12 cellular contexts compared by ENCODE assay signal in the genomic region with DNA sequence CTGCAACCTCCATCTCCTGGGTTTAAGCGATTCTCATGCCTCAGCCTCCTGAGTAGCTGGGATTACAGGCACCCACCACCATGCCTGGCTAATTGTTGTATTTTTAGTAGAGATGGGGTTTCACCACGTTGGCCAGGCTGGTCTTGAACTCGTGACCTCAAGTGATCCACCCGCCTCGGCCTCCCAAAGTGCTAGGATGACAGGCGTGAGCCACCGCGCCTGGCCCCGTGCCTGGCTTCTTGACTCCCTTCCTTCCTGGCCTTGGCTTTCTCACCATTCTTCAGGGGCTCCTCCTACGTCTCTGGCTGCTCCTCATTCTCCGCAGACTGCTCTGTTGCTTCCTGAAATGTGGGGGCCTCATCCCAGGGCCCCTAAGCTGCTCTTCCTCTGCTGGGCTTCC. TPM values are rescaled to one million over a fixed set of nuclear protein-coding genes. Genes with fewer than 3 reads are reported as not detected.
DNase-seq lines count a peak whose midpoint lies in the region; ATAC-seq and TF ChIP-seq lines count a peak whose summit lies in the region.
"Not testable (repeated sequence)": the region's sequence is repeated elsewhere in the genome, so short reads cannot be mapped to it uniquely, and the experiment has no call there.
"Had no signal": no experiment of that assay in that cellular context is flagged by ENCODE, and none has a peak within 500 bp of the region (broad histone marks: within the 10 kb centered on the region; RNA-seq: fewer than 3 reads in every experiment).

No MANE protein-coding gene starts in this region.

- not testable (repeated sequence) for H3K9me3 ChIP-seq in BLaER1 treated with 17β-estradiol and CSF1 and Interleukin-3, amounts not matched to agents 10 nM and 100 nM (replicated peaks in 1 of 11); gastrocnemius medialis

- H3K9ac ChIP-seq in BLaER1 treated with 17β-estradiol and CSF1 and Interleukin-3, amounts not matched to agents 10 nM and 100 nM: not testable (repeated sequence)

- not testable (repeated sequence) for H3K4me3 ChIP-seq in BLaER1 treated with 17β-estradiol and CSF1 and Interleukin-3, amounts not matched to agents 10 nM and 100 nM
- H3K4me3 ChIP-seq in gastrocnemius medialis: peak overlapping the region in 2 of 4 donors; percentile 26 to 30

- H3K36me3 ChIP-seq in BLaER1 treated with 17β-estradiol and CSF1 and Interleukin-3, amounts not matched to agents 10 nM and 100 nM: not testable (repeated sequence)
- H3K36me3 ChIP-seq in gastrocnemius medialis: peaks cover 0 to 30% of the 10 kb centered on the region in 2 donors

- peak overlapping the region; percentile 15 for H3K27ac Mint-ChIP-seq in dendritic cell treated with granulocyte-macrophage colony-stimulating factor and Interleukin-4, amounts not matched to agents 40 ng/mL and 50 ng/mL, for 4 days
- H3K27ac Mint-ChIP-seq in mesothelial cell of epicardium: peak overlapping the region; percentile 94
- H3K27ac Mint-ChIP-seq in neural crest cell (ENCODE audit: unreplicated experiment): peak overlapping the region; percentile 27

- H3K27me3 Mint-ChIP-seq in dendritic cell treated with granulocyte-macrophage colony-stimulating factor and Interleukin-4, amounts not matched to agents 40 ng/mL and 50 ng/mL, for 4 days: peaks cover 82% of the 10 kb centered on the region
- H3K27me3 Mint-ChIP-seq in mesothelial cell of epicardium (ENCODE audit: low read depth): not testable (repeated sequence)
- H3K27me3 Mint-ChIP-seq in neural crest cell (ENCODE audit: low read depth): peaks cover 31% of the 10 kb centered on the region

- not testable (repeated sequence) for ATAC-seq in Right ventricle myocardium superior (ENCODE audit: poor library complexity); gastrocnemius medialis

- in situ Hi-C loops in gastrocnemius medialis (cut with MboI; ENCODE audit: low sequenced_read_pairs in 4 of 4): not testable (repeated sequence)

- peaks cover 17 to 25% (median 22%) of the 10 kb centered on the region in 11 experiments for H3K27me3 ChIP-seq in BLaER1 treated with 17β-estradiol and CSF1 and Interleukin-3, amounts not matched to agents 10 nM and 100 nM
- H3K27me3 ChIP-seq in gastrocnemius medialis: not testable (repeated sequence)

- H3K9me3 Mint-ChIP-seq in dendritic cell treated with granulocyte-macrophage colony-stimulating factor and Interleukin-4, amounts not matched to agents 40 ng/mL and 50 ng/mL, for 4 days; mesothelial cell of epicardium; neural crest cell: not testable (repeated sequence)

- intact Hi-C loops in dendritic cell treated with granulocyte-macrophage colony-stimulating factor and Interleukin-4, amounts not matched to agents 40 ng/mL and 50 ng/mL, for 4 days (cut with micrococcal nuclease); Right ventricle myocardium superior (cut with DNase I): not testable (repeated sequence)
- intact Hi-C loops in gastrocnemius medialis (cut with DNase I; ENCODE audit: low total_unique reads): loop anchor here (2.0 kb wide), 1 partner anchor 19 kb away; no protein-coding TSS in a partner anchor

- peak overlapping the region in 3 of 11 experiments; percentile 32 to 45 (median 32); a peak in 3 of 22 replicates for H3K27ac ChIP-seq in BLaER1 treated with 17β-estradiol and CSF1 and Interleukin-3, amounts not matched to agents 10 nM and 100 nM
- H3K27ac ChIP-seq in gastrocnemius medialis: peak overlapping the region; percentile 90 to 100 (median 98)

- DNase-seq in Right ventricle myocardium superior (peak; percentile 44), gastrocnemius medialis (peak in 1 of 2 donors; percentile 68)
- not testable (repeated sequence) for DNase-seq in mesothelial cell of epicardium (ENCODE audit: low spot score in 2 of 2, unreplicated experiment in 2 of 2); neural crest cell (ENCODE audit: low read depth, low spot score)

- TF ChIP-seq CTCF in mesothelial cell of epicardium (IDR thresholded peaks at IDR 0.05; ENCODE audit: unreplicated experiment); neural crest cell (conservative IDR thresholded peaks at IDR 0.05); gastrocnemius medialis (IDR thresholded peaks at IDR 0.05 in 4 of 5, conservative IDR thresholded peaks at IDR 0.05 in 1 of 5): not testable (repeated sequence)

- H4K20me1 ChIP-seq in BLaER1 treated with 17β-estradiol and CSF1 and Interleukin-3, amounts not matched to agents 10 nM and 100 nM: not testable (repeated sequence)

- not testable (repeated sequence) for H3K36me3 Mint-ChIP-seq in dendritic cell treated with granulocyte-macrophage colony-stimulating factor and Interleukin-4, amounts not matched to agents 40 ng/mL and 50 ng/mL, for 4 days (ENCODE audit: low read depth); mesothelial cell of epicardium; neural crest cell (ENCODE audit: low read depth)

- peak in 1 of 2 donors; percentile 37 for TF ChIP-seq POLR2A in gastrocnemius medialis (IDR thresholded peaks at IDR 0.05)

- not testable (repeated sequence) for H3K4me3 Mint-ChIP-seq in dendritic cell treated with granulocyte-macrophage colony-stimulating factor and Interleukin-4, amounts not matched to agents 40 ng/mL and 50 ng/mL, for 4 days; neural crest cell
- H3K4me3 Mint-ChIP-seq in mesothelial cell of epicardium: peak overlapping the region; percentile 89

- peaks cover 35 to 71% (median 55%) of the 10 kb centered on the region in 10 experiments for H3K4me1 ChIP-seq in BLaER1 treated with 17β-estradiol and CSF1 and Interleukin-3, amounts not matched to agents 10 nM and 100 nM
- peaks cover 66 to 73% of the 10 kb centered on the region in 2 donors for H3K4me1 ChIP-seq in gastrocnemius medialis

- peaks cover 28% of the 10 kb centered on the region for H3K4me1 Mint-ChIP-seq in dendritic cell treated with granulocyte-macrophage colony-stimulating factor and Interleukin-4, amounts not matched to agents 40 ng/mL and 50 ng/mL, for 4 days (ENCODE audit: low read depth)
- H3K4me1 Mint-ChIP-seq in mesothelial cell of epicardium (peaks cover 86% of the 10 kb centered on the region), neural crest cell (peaks cover 11% of the 10 kb centered on the region)

- peak overlapping the region in 9 of 11 experiments; percentile 11 to 57 (median 32); a peak in 13 of 22 replicates for H3K4me2 ChIP-seq in BLaER1 treated with 17β-estradiol and CSF1 and Interleukin-3, amounts not matched to agents 10 nM and 100 nM

RNA-seq across cellular contexts. Expression of a gene that starts 5.7 kb away (rescaled TPM):
- total RNA-seq in Right ventricle myocardium superior (40.4 TPM), mesothelial cell of epicardium (64.8 to 68.2 TPM (median 65.7 TPM) in 3 replicates), neural crest cell (1.1 and 1.4 TPM in 2 replicates), gastrocnemius medialis (100 to 1,000 TPM; 110 to 588 (median 420) TPM)
- total RNA-seq: CD4-positive, CD25-positive, alpha-beta regulatory T cell; CD8-positive, alpha-beta T cell; GM12878; GM23248 had no signal

RNA-seq across cellular contexts. Expression of a gene that starts 29.7 kb away (rescaled TPM):
- total RNA-seq in Right ventricle myocardium superior (not detected), mesothelial cell of epicardium (0.09 to 0.27 TPM (median 0.22 TPM) in 3 replicates), neural crest cell (not detected in 2 replicates), gastrocnemius medialis (under 1 TPM in 1 of 4 donors, not detected in 3; 0.63 TPM)
- total RNA-seq: CD4-positive, CD25-positive, alpha-beta regulatory T cell; CD8-positive, alpha-beta T cell; GM23248; H1; H7 had no signal

RNA-seq across cellular contexts. Expression of a gene that starts 34.9 kb away (rescaled TPM):
- total RNA-seq in Right ventricle myocardium superior: 18.8 TPM
- 69.5 to 74.6 TPM (median 73.5 TPM) in 3 replicates for total RNA-seq in mesothelial cell of epicardium
- 67.0 and 69.3 TPM in 2 replicates for total RNA-seq in neural crest cell
- 10 to 100 TPM; 42.5 to 60.2 (median 48.9) TPM for total RNA-seq in gastrocnemius medialis

RNA-seq across cellular contexts. Expression of a gene that starts 51.4 kb away (rescaled TPM):
- total RNA-seq in Right ventricle myocardium superior: not detected
- total RNA-seq in mesothelial cell of epicardium: 0.18 to 0.45 TPM (median 0.36 TPM) in 3 replicates
- total RNA-seq in neural crest cell: 0.33 and 0.41 TPM in 2 replicates
- total RNA-seq in gastrocnemius medialis: not detected
- total RNA-seq: CD4-positive, CD25-positive, alpha-beta regulatory T cell; CD8-positive, alpha-beta T cell; GM23248 had no signal

Comparison
In these comparisons a context has a peak if more than half of its experiments do, and no peak if none do; other contexts are left out.
1. H3K27ac Mint-ChIP-seq: peak in every context shown above with its lines; median percentile 94 in mesothelial cell of epicardium; 27 in neural crest cell; 15 in dendritic cell treated with granulocyte-macrophage colony-stimulating factor and Interleukin-4, amounts not matched to agents 40 ng/mL and 50 ng/mL, for 4 days.
2. RNA of a gene that starts 5.7 kb away (total RNA-seq): 110 to 588 TPM in gastrocnemius medialis, 64.8 to 68.2 TPM in mesothelial cell of epicardium and 40.4 TPM in Right ventricle myocardium superior (single experiment); 1.1 to 1.4 TPM in neural crest cell; every median in the first group is over 10 times any median in the second.